In the genomic region with DNA sequence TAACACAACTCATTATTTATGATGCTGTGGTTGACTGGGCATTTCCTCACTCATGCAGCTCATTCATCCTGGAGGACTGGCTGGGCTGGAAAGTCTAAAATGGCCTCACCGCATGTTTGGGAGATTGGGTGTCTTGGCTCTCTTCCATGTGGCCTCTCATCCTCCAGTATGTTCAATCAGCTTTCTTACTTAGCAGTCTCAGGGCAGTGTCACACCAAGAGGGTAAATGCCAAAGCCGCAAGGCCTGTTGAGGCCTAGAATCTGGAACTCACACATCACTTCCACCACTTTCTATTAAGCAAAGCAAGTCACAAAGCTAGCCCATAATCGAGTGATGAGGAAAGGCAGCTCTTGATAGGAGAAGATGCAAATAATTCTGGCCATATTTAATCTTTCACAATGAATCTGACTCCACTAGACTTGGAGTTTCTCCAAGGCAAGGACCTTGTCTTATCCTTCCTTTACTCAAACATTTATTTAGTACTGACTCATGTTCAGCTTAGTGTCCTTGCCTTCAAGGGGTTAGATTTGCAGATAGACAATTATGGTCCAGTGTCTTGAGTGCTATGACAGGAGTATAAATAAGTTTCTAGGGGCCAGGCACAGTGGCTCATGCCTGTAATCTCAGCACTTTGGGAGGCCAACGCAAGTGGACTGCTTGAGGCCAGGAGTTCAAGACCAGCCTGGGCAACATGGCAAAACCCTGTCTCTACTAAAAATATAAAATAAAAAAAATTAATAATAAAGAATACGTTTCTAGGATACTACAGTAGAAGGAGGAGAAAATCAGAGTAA, we compare ENCODE assay signal across 20 cellular contexts. TPM values are rescaled to one million over a fixed set of nuclear protein-coding genes. Genes with fewer than 3 reads are reported as not detected.
DNase-seq lines count a peak whose midpoint lies in the region; ATAC-seq and TF ChIP-seq lines count a peak whose summit lies in the region.
"Had no signal": no experiment of that assay in that cellular context is flagged by ENCODE, and none has a peak within 500 bp of the region (broad histone marks: within the 10 kb centered on the region; RNA-seq: fewer than 3 reads in every experiment).

No MANE protein-coding gene starts in this region.

- H3K36me3 Mint-ChIP-seq in nephron (ENCODE audit: low read depth), result peaks cover 12% of the 10 kb centered on the region
- H3K36me3 Mint-ChIP-seq: natural killer cell had no signal

- DNase-seq in Daoy (ENCODE audit: low read depth) (peak; percentile 81), MG63 (peak; percentile 61), dedifferentiated amniotic fluid mesenchymal stem cell (ENCODE audit: extremely low spot score) (peak; percentile 30), left lobe of liver (ENCODE audit: low spot score) (no peak), NCI-H345 treated with DMSO at 0.1 percent for 48 hours (lab: John Stamatoyannopoulos, UW; ENCODE audit: unreplicated experiment) (no peak), activated T-cell treated with anti-CD3 and anti-CD28 coated beads for 4 hours (no peak)
- DNase-seq: activated CD4-positive, alpha-beta memory T cell treated with anti-CD3 and anti-CD28 coated beads, Interleukin-2, amount 10 ng/mL, durations not matched to agents 7 days and 5 days; CD4-positive, alpha-beta memory T cell; effector memory CD4-positive, alpha-beta T cell; KG1; left ventricle myocardium inferior; natural killer cell; NCI-H1417; NCI-H510A treated with DMSO at 0.1 percent for 48 hours; Right ventricle myocardium superior; stimulated activated CD4-positive, alpha-beta T cell treated with anti-CD3 and anti-CD28 coated beads, Interleukin-2, amount 100 ng/mL, for 48 hours had no signal

- peaks cover 16% of the 10 kb centered on the region for H3K27me3 Mint-ChIP-seq in nephron (ENCODE audit: low read depth)
- H3K27me3 Mint-ChIP-seq: activated CD4-positive, alpha-beta memory T cell treated with anti-CD3 and anti-CD28 coated beads, Interleukin-2, amount 10 ng/mL, durations not matched to agents 7 days and 5 days; CD4-positive, alpha-beta memory T cell had no signal

- H3K9me3 ChIP-seq in MG63, result no peaks in the 10 kb centered on the region
- H3K9me3 ChIP-seq: left ventricle myocardium inferior had no signal

- no peaks in the 10 kb centered on the region for H3K27me3 ChIP-seq in MG63
- H3K27me3 ChIP-seq: hepatocyte had no signal

- H3K4me1 Mint-ChIP-seq in nephron, result peaks cover 35% of the 10 kb centered on the region

- no peak for TF ChIP-seq CTCF in nephron (IDR thresholded peaks at IDR 0.05; ENCODE audit: unreplicated experiment in 3 of 3)

- no peak overlapping the region for H3K4me3 ChIP-seq in MG63
- H3K4me3 ChIP-seq: hepatocyte, left ventricle myocardium inferior had no signal

- H3K36me3 ChIP-seq in MG63, result peaks cover 18% of the 10 kb centered on the region

- H3K9me3 Mint-ChIP-seq in nephron, result no peaks in the 10 kb centered on the region
- H3K9me3 Mint-ChIP-seq: activated CD4-positive, alpha-beta memory T cell treated with anti-CD3 and anti-CD28 coated beads, Interleukin-2, amount 10 ng/mL, durations not matched to agents 7 days and 5 days; activated T-helper 2 cell treated with anti-CD3 and anti-CD28 coated beads, Interferon-gamma antibody, Interleukin-2, Interleukin-4, amounts not matched to agents 10 μg/mL and 5 μg/mL and 100 μg/mL, durations not matched to agents 14 hours and 24 hours and 36 hours; CD4-positive, alpha-beta memory T cell; natural killer cell had no signal

- no peak overlapping the region for H3K27ac Mint-ChIP-seq in nephron
- H3K27ac Mint-ChIP-seq: activated CD4-positive, alpha-beta memory T cell treated with anti-CD3 and anti-CD28 coated beads, Interleukin-2, amount 10 ng/mL, durations not matched to agents 7 days and 5 days; activated T-helper 2 cell treated with anti-CD3 and anti-CD28 coated beads, Interferon-gamma antibody, Interleukin-2, Interleukin-4, amounts not matched to agents 10 μg/mL and 5 μg/mL and 100 μg/mL, durations not matched to agents 14 hours and 24 hours and 36 hours had no signal

- H3K4me3 Mint-ChIP-seq in nephron, result peak overlapping the region in 2 of 3 experiments; percentile 18 to 69
- H3K4me3 Mint-ChIP-seq: activated CD4-positive, alpha-beta memory T cell treated with anti-CD3 and anti-CD28 coated beads, Interleukin-2, amount 10 ng/mL, durations not matched to agents 7 days and 5 days; natural killer cell had no signal

- ATAC-seq in left lobe of liver (no peak), GM19397 (IDR thresholded peaks at IDR 0.05; ENCODE audit: unreplicated experiment) (no peak)
- ATAC-seq: natural killer cell had no signal

RNA-seq across cellular contexts. Expression of gene TMEM53, which starts 45.1 kb away (rescaled TPM):
- total RNA-seq in Daoy (2014; rRNA removed; shearing (Covaris generic)), result 5.5 and 8.2 TPM in 2 replicates
- 1.5 and 10.6 TPM in 2 replicates for total RNA-seq in MG63 (2014; rRNA removed; shearing (Covaris generic); ENCODE audit: low replicate concordance)
- total RNA-seq in left lobe of liver, result 27.5 TPM

RNA-seq across cellular contexts. Expression of gene ARMH1, which starts 45.4 kb away (rescaled TPM):
- total RNA-seq in Daoy (2014; rRNA removed; shearing (Covaris generic)), result not detected in 2 replicates
- not detected in 2 replicates for total RNA-seq in MG63 (2014; rRNA removed; shearing (Covaris generic); ENCODE audit: low replicate concordance)
- 14.7 TPM for total RNA-seq in left lobe of liver

Comparison
In these comparisons a context has a peak if more than half of its experiments do, and no peak if none do; other contexts are left out.
1. DNase-seq: peak in Daoy (single experiment), MG63 (single experiment) and dedifferentiated amniotic fluid mesenchymal stem cell (single experiment); none in left lobe of liver (single experiment), NCI-H345 treated with DMSO at 0.1 percent for 48 hours (single experiment) and activated T-cell treated with anti-CD3 and anti-CD28 coated beads for 4 hours (single experiment).
2. RNA of gene ARMH1, which starts 45.4 kb away (total RNA-seq): 14.7 TPM in left lobe of liver (single experiment); not detected in Daoy and not detected in MG63; every median in the first group is over 10 times any median in the second.